ENCODE assay signal across 11 cellular contexts in the genomic region with DNA sequence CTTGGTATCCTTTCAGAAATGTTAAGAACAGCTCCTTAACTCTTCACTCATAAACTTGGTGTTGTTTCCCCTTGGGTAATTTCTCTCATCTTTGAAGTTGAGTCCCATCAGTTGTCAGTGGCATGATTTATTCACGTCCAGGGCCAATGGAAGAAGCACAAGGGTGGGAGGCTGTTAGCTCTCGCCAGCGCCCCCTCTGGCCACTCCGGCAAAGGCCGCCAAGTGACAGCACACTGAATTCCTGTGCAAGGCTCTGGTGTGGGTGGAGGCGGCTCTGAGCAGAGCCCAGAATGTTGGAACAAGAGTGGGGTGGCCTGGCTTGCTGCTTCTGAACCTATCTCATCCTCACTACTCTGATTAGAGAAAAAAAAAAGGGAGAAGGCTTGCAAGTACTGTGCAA. TPM values are rescaled to one million over a fixed set of nuclear protein-coding genes. Genes with fewer than 3 reads are reported as not detected.
DNase-seq lines count a peak whose midpoint lies in the region; ATAC-seq and TF ChIP-seq lines count a peak whose summit lies in the region.
"Had no signal": no experiment of that assay in that cellular context is flagged by ENCODE, and none has a peak within 500 bp of the region (broad histone marks: within the 10 kb centered on the region; RNA-seq: fewer than 3 reads in every experiment).

No MANE protein-coding gene starts in this region.

- no peaks in the 10 kb centered on the region for H4K20me1 ChIP-seq in Karpas-422 (ENCODE audit: insufficient read depth, low read depth, low read length)

- no peaks in the 10 kb centered on the region for H3K79me2 ChIP-seq in Karpas-422 (ENCODE audit: low read length)

- ATAC-seq in GM21528 (IDR thresholded peaks at IDR 0.05; ENCODE audit: low FRiP score, unreplicated experiment): no peak

- no peaks in the 10 kb centered on the region for H3K36me3 ChIP-seq in Karpas-422 (ENCODE audit: insufficient read depth, low read length)

- H3K36me3 Mint-ChIP-seq in neural crest cell (ENCODE audit: low read depth): no peaks in the 10 kb centered on the region

- TF ChIP-seq CTCF in coronary artery (IDR thresholded peaks at IDR 0.05) (no peak), neural crest cell (conservative IDR thresholded peaks at IDR 0.05) (peak; percentile 62)

- peaks cover 20% of the 10 kb centered on the region for H3K4me1 Mint-ChIP-seq in neural crest cell

- DNase-seq in EH (ENCODE audit: low read depth): peak; percentile 43
- DNase-seq in Karpas-422: peak; percentile 78
- DNase-seq in coronary artery (ENCODE audit: low spot score): peak; percentile 76
- DNase-seq in neural crest cell (ENCODE audit: low read depth, low spot score): peak; percentile 47
- no peak for DNase-seq in NCI-H1092 (lab: John Stamatoyannopoulos, UW)
- DNase-seq in mucosa of gallbladder (ENCODE audit: low spot score): no peak
- no peak for DNase-seq in activated CD8-positive, alpha-beta memory T cell treated with anti-CD3 and anti-CD28 coated beads, Interleukin-2, amount 50 U/mL, for 4 hours
- DNase-seq: effector CD8-positive, alpha-beta T cell had no signal

- no peaks in the 10 kb centered on the region for H3K4me1 ChIP-seq in Karpas-422 (ENCODE audit: low read length)

- H3K4me3 ChIP-seq in Karpas-422 (ENCODE audit: low read length) (no peak overlapping the region), coronary artery (no peak overlapping the region)
- H3K4me3 ChIP-seq: SJSA1, skin epidermis had no signal

- no peak overlapping the region for H2AFZ ChIP-seq in Karpas-422 (ENCODE audit: low read length)

- H3K27me3 Mint-ChIP-seq in neural crest cell (ENCODE audit: low read depth): no peaks in the 10 kb centered on the region

- peaks cover 6% of the 10 kb centered on the region for H3K9me3 Mint-ChIP-seq in neural crest cell

- H3K27ac Mint-ChIP-seq in neural crest cell (ENCODE audit: unreplicated experiment): no peak overlapping the region

- no peak overlapping the region for H3K9ac ChIP-seq in Karpas-422 (ENCODE audit: low read length)

- 0 out of 2 replicates have a peak, but pooled peaks cover 3% of the 10 kb centered on the region for H3K27me3 ChIP-seq in Karpas-422 (ENCODE audit: low read length)
- H3K27me3 ChIP-seq: SJSA1 had no signal

- H3K4me3 Mint-ChIP-seq in neural crest cell: no peak overlapping the region

- H3K9me2 ChIP-seq in Karpas-422 (replicated peaks; ENCODE audit: insufficient read depth, low read length): no peaks in the 10 kb centered on the region

- H3K4me2 ChIP-seq in Karpas-422 (ENCODE audit: low read depth, low read length, poor library complexity, severe bottlenecking): no peak overlapping the region

- H3K27ac ChIP-seq in Karpas-422 (ENCODE audit: low read length): no peak overlapping the region
- H3K27ac ChIP-seq in coronary artery: no peak overlapping the region
- H3K27ac ChIP-seq: SJSA1, skin epidermis had no signal

- no peaks in the 10 kb centered on the region; the same call in 1 of the 2 replicates for H3K9me3 ChIP-seq in Karpas-422 (ENCODE audit: low read length)
- H3K9me3 ChIP-seq: SJSA1 had no signal

RNA-seq across cellular contexts. Expression of gene MEDAG, which starts 13.1 kb away (rescaled TPM):
- not detected in 2 replicates for total RNA-seq in Karpas-422 (2014; rRNA removed; shearing (Covaris generic); ENCODE audit: low replicate concordance)
- not detected in 2 replicates for total RNA-seq in neural crest cell
- 1.7 TPM for total RNA-seq in mucosa of gallbladder
- total RNA-seq: SJSA1 had no signal

RNA-seq across cellular contexts. Expression of gene TEX26, which starts 39.5 kb away (rescaled TPM):
- total RNA-seq in Karpas-422 (2014; rRNA removed; shearing (Covaris generic); ENCODE audit: low replicate concordance): not detected in 2 replicates
- total RNA-seq in neural crest cell (not detected in 2 replicates), mucosa of gallbladder (0.26 TPM)
- total RNA-seq: SJSA1 had no signal

Comparison
In these comparisons a context has a peak if more than half of its experiments do, and no peak if none do; other contexts are left out.
1. DNase-seq: peak in EH (single experiment), Karpas-422 (single experiment), coronary artery (single experiment) and neural crest cell (single experiment); none in NCI-H1092 (single experiment), mucosa of gallbladder (single experiment) and activated CD8-positive, alpha-beta memory T cell treated with anti-CD3 and anti-CD28 coated beads, Interleukin-2, amount 50 U/mL, for 4 hours (single experiment).